24 cellular contexts compared by ENCODE assay signal in genomic region chr11:86702387-86702983, GRCh38. TPM values are rescaled to one million over a fixed set of nuclear protein-coding genes. Genes with fewer than 3 reads are reported as not detected.
A peak's percentile ranks its signal among the peaks of the same experiment; 100 is the strongest.
DNase-seq lines count a peak whose midpoint lies in the region; ATAC-seq, FAIRE-seq and TF ChIP-seq lines count a peak whose summit lies in the region.
"Had no signal": no experiment of that assay in that cellular context is flagged by ENCODE, and none has a peak within 500 bp of the region (broad histone marks: within the 10 kb centered on the region; RNA-seq: fewer than 3 reads in every experiment).

No MANE protein-coding gene starts in this region.

- in situ Hi-C loops in G401 (cut with HindIII; ENCODE audit: low sequenced_read_pairs): no loop called here

- DNase-seq in NCI-H69 (lab: John Stamatoyannopoulos, UW) (peak; percentile 56), bronchial epithelial cell (ENCODE audit: low read depth) (no peak), left lobe of liver (ENCODE audit: low spot score) (no peak), retina (no peak), DMS153 (lab: John Stamatoyannopoulos, UW) (no peak), G401 (ENCODE audit: low spot score) (no peak)
- DNase-seq: Caco-2; CD4-positive, CD25-positive, alpha-beta regulatory T cell; DMS 273 treated with DMSO at 0.1 percent for 48 hours; GOT3; HCEC 1CT; IMR-90; NCI-H1092 treated with DMSO at 0.1 percent for 48 hours; NCI-H1436 treated with DMSO at 0.1 percent for 48 hours; NCI-H2029; NCI-H2227 treated with DMSO at 0.1 percent for 48 hours; NCI-H510A; NCI-H748 treated with DMSO at 0.1 percent for 48 hours; NK-92 treated with Interleukin-12 subunit alpha and Interleukin-12 subunit beta, amount 100 ng/mL, for 24 hours; SJCRH30 had no signal

- no peak overlapping the region for H3K4me3 ChIP-seq in bronchial epithelial cell (ENCODE audit: low read depth, low read length)
- H3K4me3 ChIP-seq: SJCRH30 had no signal

- TF ChIP-seq CTCF in bronchial epithelial cell (IDR thresholded peaks at IDR 0.05; ENCODE audit: insufficient read depth, low read length, severe bottlenecking): no peak

- H3K4me1 Mint-ChIP-seq in stimulated activated memory B cell treated with anti-CD40 and anti-IgM and Interleukin-4, amounts not matched to agents 10 μg/mL and 1 μg/mL and 100 μg/mL, for 72 hours: no peaks in the 10 kb centered on the region
- H3K4me1 Mint-ChIP-seq: CD4-positive, CD25-positive, alpha-beta regulatory T cell had no signal

- no peaks in the 10 kb centered on the region for H3K36me3 ChIP-seq in bronchial epithelial cell (ENCODE audit: control insufficient read depth, insufficient read depth, low read length)
- H3K36me3 ChIP-seq: SJCRH30 had no signal

- ATAC-seq in left lobe of liver: peak; percentile 69
- ATAC-seq in stimulated activated memory B cell treated with anti-CD40 and anti-IgM and Interleukin-4, amounts not matched to agents 10 μg/mL and 1 μg/mL and 100 μg/mL, for 72 hours: peak; percentile 32

- no peak overlapping the region for H3K27ac Mint-ChIP-seq in stimulated activated memory B cell treated with anti-CD40 and anti-IgM and Interleukin-4, amounts not matched to agents 10 μg/mL and 1 μg/mL and 100 μg/mL, for 72 hours
- H3K27ac Mint-ChIP-seq: CD4-positive, CD25-positive, alpha-beta regulatory T cell had no signal

- H3K27me3 Mint-ChIP-seq in stimulated activated memory B cell treated with anti-CD40 and anti-IgM and Interleukin-4, amounts not matched to agents 10 μg/mL and 1 μg/mL and 100 μg/mL, for 72 hours: no peaks in the 10 kb centered on the region
- H3K27me3 Mint-ChIP-seq: CD4-positive, CD25-positive, alpha-beta regulatory T cell had no signal

- no peak overlapping the region for H3K4me3 Mint-ChIP-seq in stimulated activated memory B cell treated with anti-CD40 and anti-IgM and Interleukin-4, amounts not matched to agents 10 μg/mL and 1 μg/mL and 100 μg/mL, for 72 hours
- H3K4me3 Mint-ChIP-seq: CD4-positive, CD25-positive, alpha-beta regulatory T cell had no signal

- H3K36me3 Mint-ChIP-seq in stimulated activated memory B cell treated with anti-CD40 and anti-IgM and Interleukin-4, amounts not matched to agents 10 μg/mL and 1 μg/mL and 100 μg/mL, for 72 hours: no peaks in the 10 kb centered on the region
- H3K36me3 Mint-ChIP-seq: CD4-positive, CD25-positive, alpha-beta regulatory T cell had no signal

- FAIRE-seq in bronchial epithelial cell (lab: Jason Lieb, UNC): peak; percentile 23
- FAIRE-seq: G401.6, HTR-8/SVneo, RCC 7860 had no signal

- H3K27me3 ChIP-seq in bronchial epithelial cell (ENCODE audit: control insufficient read depth, insufficient read depth, low read length): no peaks in the 10 kb centered on the region
- H3K27me3 ChIP-seq: SJCRH30 had no signal

- no peaks in the 10 kb centered on the region for H3K9me3 Mint-ChIP-seq in stimulated activated memory B cell treated with anti-CD40 and anti-IgM and Interleukin-4, amounts not matched to agents 10 μg/mL and 1 μg/mL and 100 μg/mL, for 72 hours

RNA-seq across cellular contexts. Expression of gene ME3, which starts 30.1 kb away (rescaled TPM):
- total RNA-seq in bronchial epithelial cell: 8.8 and 10.3 TPM in 2 replicates
- 4.0 TPM for total RNA-seq in left lobe of liver
- total RNA-seq in G401 (2014; rRNA removed; shearing (Covaris generic)): 28.7 and 35.1 TPM in 2 replicates
- total RNA-seq: SJCRH30 had no signal
